27 cellular contexts compared by ENCODE assay signal in genomic region chr22:48452766-48453165, GRCh38.
"Had no signal": no experiment of that assay in that cellular context is flagged by ENCODE, and none has a peak within 500 bp of the region (broad histone marks: within the 10 kb centered on the region; RNA-seq: fewer than 3 reads in every experiment).

No MANE protein-coding gene starts in this region.

- H3K27ac ChIP-seq: brain microvascular endothelial cell, coronary artery, dorsolateral prefrontal cortex, foreskin keratinocyte, gastrocnemius medialis had no signal

- H3K4me1 ChIP-seq: foreskin keratinocyte had no signal

- H3K4me1 Mint-ChIP-seq: activated CD4-positive, alpha-beta memory T cell treated with anti-CD3 and anti-CD28 coated beads, Interleukin-2, amount 10 ng/mL, durations not matched to agents 7 days and 5 days; activated CD4-positive, alpha-beta T cell treated with anti-CD3 and anti-CD28 coated beads, Interleukin-2, amount 10 ng/mL, durations not matched to agents 7 days and 5 days; activated naive CD4-positive, alpha-beta T cell treated with anti-CD3 and anti-CD28 coated beads, Interleukin-2, amount 10 ng/mL, durations not matched to agents 7 days and 5 days; activated naive CD8-positive, alpha-beta T cell treated with anti-CD3 and anti-CD28 coated beads, Interleukin-2, amount 10 ng/mL, durations not matched to agents 7 days and 5 days; central memory CD8-positive, alpha-beta T cell; endodermal cell had no signal

- DNase-seq: activated CD4-positive, alpha-beta memory T cell treated with anti-CD3 and anti-CD28 coated beads, Interleukin-2, amount 10 ng/mL, durations not matched to agents 7 days and 5 days; activated CD4-positive, alpha-beta T cell treated with anti-CD3 and anti-CD28 coated beads for 1 hour; activated CD4-positive, alpha-beta T cell treated with anti-CD3 and anti-CD28 coated beads for 4 hours; activated CD4-positive, alpha-beta T cell treated with anti-CD3 and anti-CD28 coated beads, Interleukin-2, amount 10 ng/mL, durations not matched to agents 7 days and 5 days; activated CD4-positive, alpha-beta T cell treated with anti-CD3 and anti-CD28 coated beads, Interleukin-2, amount 50 U/mL, for 4 hours; activated CD8-positive, alpha-beta memory T cell treated with anti-CD3 and anti-CD28 coated beads, Interleukin-2, amount 50 U/mL, for 48 hours; activated gamma-delta T cell; activated naive CD4-positive, alpha-beta T cell; activated naive CD4-positive, alpha-beta T cell treated with anti-CD3 and anti-CD28 coated beads, Interleukin-2, amount 10 ng/mL, durations not matched to agents 7 days and 5 days; activated naive CD8-positive, alpha-beta T cell treated with anti-CD3 and anti-CD28 coated beads, Interleukin-2, amount 10 ng/mL, durations not matched to agents 7 days and 5 days; activated T-cell treated with anti-CD3 and anti-CD28 coated beads for 4 hours; activated T-cell treated with anti-CD3 and anti-CD28 coated beads, Interleukin-2, amount 50 U/mL, for 24 hours; activated T-cell treated with anti-CD3 and anti-CD28 coated beads, Interleukin-2, amount 50 U/mL, for 72 hours; brain microvascular endothelial cell; dorsolateral prefrontal cortex; effector memory CD4-positive, alpha-beta T cell; endodermal cell; foreskin keratinocyte; gastrocnemius medialis; glutamatergic neuron; T-helper 1 cell; T-helper 2 cell had no signal

- H3K27ac Mint-ChIP-seq: activated CD4-positive, alpha-beta memory T cell treated with anti-CD3 and anti-CD28 coated beads, Interleukin-2, amount 10 ng/mL, durations not matched to agents 7 days and 5 days; activated CD4-positive, alpha-beta T cell treated with anti-CD3 and anti-CD28 coated beads, Interleukin-2, amount 10 ng/mL, durations not matched to agents 7 days and 5 days; activated naive CD4-positive, alpha-beta T cell treated with anti-CD3 and anti-CD28 coated beads, Interleukin-2, amount 10 ng/mL, durations not matched to agents 7 days and 5 days; activated naive CD4-positive, alpha-beta T cell treated with anti-CD3 and anti-CD28 coated beads, Interleukin-2, amount 50 U/mL, for 72 hours; activated naive CD8-positive, alpha-beta T cell treated with anti-CD3 and anti-CD28 coated beads, Interleukin-2, amount 10 ng/mL, durations not matched to agents 7 days and 5 days; activated T-cell treated with anti-CD3 and anti-CD28 coated beads, Interleukin-2, amount 50 U/mL, for 24 hours; activated T-cell treated with anti-CD3 and anti-CD28 coated beads, Interleukin-2, amount 50 U/mL, for 72 hours; dendritic cell treated with granulocyte-macrophage colony-stimulating factor and Interleukin-4, amounts not matched to agents 40 ng/mL and 50 ng/mL, for 4 days; endodermal cell had no signal

- H3K27me3 ChIP-seq: brain microvascular endothelial cell, foreskin keratinocyte, gastrocnemius medialis had no signal

- ATAC-seq: activated naive CD4-positive, alpha-beta T cell treated with anti-CD3 and anti-CD28 coated beads, Interleukin-2, amount 50 U/mL, for 72 hours; activated T-cell treated with anti-CD3 and anti-CD28 coated beads, Interleukin-2, amount 50 U/mL, for 72 hours; esophagus mucosa; foreskin keratinocyte; gastrocnemius medialis had no signal

- H3K9me3 Mint-ChIP-seq: activated CD4-positive, alpha-beta memory T cell treated with anti-CD3 and anti-CD28 coated beads, Interleukin-2, amount 10 ng/mL, durations not matched to agents 7 days and 5 days; activated CD4-positive, alpha-beta T cell treated with anti-CD3 and anti-CD28 coated beads, Interleukin-2, amount 10 ng/mL, durations not matched to agents 7 days and 5 days; activated naive CD4-positive, alpha-beta T cell treated with anti-CD3 and anti-CD28 coated beads, Interleukin-2, amount 10 ng/mL, durations not matched to agents 7 days and 5 days; activated naive CD4-positive, alpha-beta T cell treated with anti-CD3 and anti-CD28 coated beads, Interleukin-2, amount 50 U/mL, for 72 hours; activated naive CD8-positive, alpha-beta T cell treated with anti-CD3 and anti-CD28 coated beads, Interleukin-2, amount 10 ng/mL, durations not matched to agents 7 days and 5 days; activated T-cell treated with anti-CD3 and anti-CD28 coated beads, Interleukin-2, amount 50 U/mL, for 24 hours; activated T-cell treated with anti-CD3 and anti-CD28 coated beads, Interleukin-2, amount 50 U/mL, for 72 hours; central memory CD8-positive, alpha-beta T cell; dendritic cell treated with granulocyte-macrophage colony-stimulating factor and Interleukin-4, amounts not matched to agents 40 ng/mL and 50 ng/mL, for 4 days; endodermal cell had no signal

- H3K36me3 ChIP-seq: brain microvascular endothelial cell, gastrocnemius medialis had no signal

- H3K36me3 Mint-ChIP-seq: activated naive CD4-positive, alpha-beta T cell treated with anti-CD3 and anti-CD28 coated beads, Interleukin-2, amount 10 ng/mL, durations not matched to agents 7 days and 5 days; activated naive CD4-positive, alpha-beta T cell treated with anti-CD3 and anti-CD28 coated beads, Interleukin-2, amount 50 U/mL, for 72 hours; activated naive CD8-positive, alpha-beta T cell treated with anti-CD3 and anti-CD28 coated beads, Interleukin-2, amount 10 ng/mL, durations not matched to agents 7 days and 5 days had no signal

- H3K4me3 Mint-ChIP-seq: activated CD4-positive, alpha-beta memory T cell treated with anti-CD3 and anti-CD28 coated beads, Interleukin-2, amount 10 ng/mL, durations not matched to agents 7 days and 5 days; activated CD4-positive, alpha-beta T cell treated with anti-CD3 and anti-CD28 coated beads, Interleukin-2, amount 10 ng/mL, durations not matched to agents 7 days and 5 days; activated naive CD4-positive, alpha-beta T cell treated with anti-CD3 and anti-CD28 coated beads, Interleukin-2, amount 10 ng/mL, durations not matched to agents 7 days and 5 days; activated naive CD8-positive, alpha-beta T cell treated with anti-CD3 and anti-CD28 coated beads, Interleukin-2, amount 10 ng/mL, durations not matched to agents 7 days and 5 days; activated T-cell treated with anti-CD3 and anti-CD28 coated beads, Interleukin-2, amount 50 U/mL, for 24 hours; activated T-cell treated with anti-CD3 and anti-CD28 coated beads, Interleukin-2, amount 50 U/mL, for 72 hours; central memory CD8-positive, alpha-beta T cell; dendritic cell treated with granulocyte-macrophage colony-stimulating factor and Interleukin-4, amounts not matched to agents 40 ng/mL and 50 ng/mL, for 4 days; endodermal cell had no signal

- H3K27me3 Mint-ChIP-seq: activated CD4-positive, alpha-beta memory T cell treated with anti-CD3 and anti-CD28 coated beads, Interleukin-2, amount 10 ng/mL, durations not matched to agents 7 days and 5 days; activated CD4-positive, alpha-beta T cell treated with anti-CD3 and anti-CD28 coated beads, Interleukin-2, amount 10 ng/mL, durations not matched to agents 7 days and 5 days; activated naive CD8-positive, alpha-beta T cell treated with anti-CD3 and anti-CD28 coated beads, Interleukin-2, amount 10 ng/mL, durations not matched to agents 7 days and 5 days had no signal

- H3K9me3 ChIP-seq: gastrocnemius medialis had no signal

- H3K4me3 ChIP-seq: coronary artery, dorsolateral prefrontal cortex, gastrocnemius medialis had no signal
